7 cellular contexts compared by ENCODE assay signal in genomic region chr9:15606667-15607472, GRCh38. TPM values are rescaled to one million over a fixed set of nuclear protein-coding genes. Genes with fewer than 3 reads are reported as not detected.
A peak's percentile ranks its signal among the peaks of the same experiment; 100 is the strongest.
DNase-seq lines count a peak whose midpoint lies in the region; ATAC-seq, FAIRE-seq and TF ChIP-seq lines count a peak whose summit lies in the region.

No MANE protein-coding gene starts in this region.

- H3K27me3 ChIP-seq in bronchial epithelial cell (ENCODE audit: control insufficient read depth, insufficient read depth, low read length) (no peaks in the 10 kb centered on the region), lower lobe of right lung (ENCODE audit: low read depth) (no peaks in the 10 kb centered on the region)

- TF ChIP-seq CTCF in HFFc6 (IDR thresholded peaks at IDR 0.05), result peak; percentile 95
- TF ChIP-seq CTCF in bronchial epithelial cell (IDR thresholded peaks at IDR 0.05; ENCODE audit: insufficient read depth, low read length, severe bottlenecking), result peak; percentile 32
- peak; percentile 78 for TF ChIP-seq CTCF in lower lobe of right lung (IDR thresholded peaks at IDR 0.05)

- H3K27me3 Mint-ChIP-seq in HFFc6 (ENCODE audit: insufficient read depth), result no peaks in the 10 kb centered on the region

- no peaks in the 10 kb centered on the region for H3K9me3 Mint-ChIP-seq in HFFc6

- no peak overlapping the region for H3K4me3 ChIP-seq in bronchial epithelial cell (ENCODE audit: low read depth, low read length)
- no peak overlapping the region for H3K4me3 ChIP-seq in lower lobe of right lung

- no peak overlapping the region for H3K27ac Mint-ChIP-seq in HFFc6

- no peak for FAIRE-seq in bronchial epithelial cell (lab: Jason Lieb, UNC)

- intact Hi-C loops in lower lobe of right lung (cut with DNase I), result no loop called here

- no peaks in the 10 kb centered on the region for H3K36me3 ChIP-seq in bronchial epithelial cell (ENCODE audit: control insufficient read depth, insufficient read depth, low read length)
- H3K36me3 ChIP-seq in lower lobe of right lung, result no peaks in the 10 kb centered on the region

- no peak for ATAC-seq in lower lobe of right lung
- no peak for ATAC-seq in GM18907 (IDR thresholded peaks at IDR 0.05; ENCODE audit: unreplicated experiment)

- H3K27ac ChIP-seq in lower lobe of right lung, result no peak overlapping the region

- no peaks in the 10 kb centered on the region for H3K36me3 Mint-ChIP-seq in HFFc6 (ENCODE audit: low read depth)

- peaks cover 11% of the 10 kb centered on the region; the same call in 1 of the 2 replicates for H3K4me1 Mint-ChIP-seq in HFFc6 (ENCODE audit: low read depth)

- DNase-seq in EH (ENCODE audit: low read depth) (peak; percentile 49), HFFc6 (peak; percentile 53), NCI-H526 (lab: John Stamatoyannopoulos, UW) (peak; percentile 68 to 84), bronchial epithelial cell (ENCODE audit: low read depth) (peak; percentile 45), lower lobe of right lung (no peak), NCI-H2029 (lab: John Stamatoyannopoulos, UW) (no peak)

- no peaks in the 10 kb centered on the region for H3K9me3 ChIP-seq in lower lobe of right lung

- no peak overlapping the region for H3K4me3 Mint-ChIP-seq in HFFc6

- H3K4me1 ChIP-seq in lower lobe of right lung, result no peaks in the 10 kb centered on the region

RNA-seq across cellular contexts. Expression of gene CCDC171, which starts 54.0 kb away (rescaled TPM):
- total RNA-seq in HFFc6 (2021; fragmentation: NEBNext Ultra II Directional; extraction: Animal tissue kit (Norgen Biotek cat#: 25700)), result under 1 TPM; 0.48 to 0.86 (median 0.57) TPM
- total RNA-seq in bronchial epithelial cell, result 1.6 and 2.8 TPM in 2 replicates
- 2.9 TPM for total RNA-seq in lower lobe of right lung

Comparison
In these comparisons a context has a peak if more than half of its experiments do, and no peak if none do; other contexts are left out.
1. DNase-seq: peak in EH (single experiment), HFFc6 (single experiment), NCI-H526 (2 of 2) and bronchial epithelial cell (single experiment); none in lower lobe of right lung (single experiment) and NCI-H2029 (single experiment).
2. CTCF ChIP-seq: peak in every context shown above with its lines; median percentile 95 in HFFc6; 78 in lower lobe of right lung; 32 in bronchial epithelial cell.